ENCODE assay signal across 32 cellular contexts in genomic region chrX:37815366-37815765, GRCh38. TPM values are rescaled to one million over a fixed set of nuclear protein-coding genes. Genes with fewer than 3 reads are reported as not detected.
DNase-seq lines count a peak whose midpoint lies in the region; ATAC-seq, FAIRE-seq and TF ChIP-seq lines count a peak whose summit lies in the region.
"Had no signal": no experiment of that assay in that cellular context is flagged by ENCODE, and none has a peak within 500 bp of the region (broad histone marks: within the 10 kb centered on the region; RNA-seq: fewer than 3 reads in every experiment).

No MANE protein-coding gene starts in this region.

- peak; percentile 71 for FAIRE-seq in GM12891 (lab: Jason Lieb, UNC)
- FAIRE-seq: TTC549 had no signal

- H2AFZ ChIP-seq in OCI-LY7 (ENCODE audit: low read length), result no peak overlapping the region

- CTCF ChIA-PET in OCI-LY7 (lab: Charles Lee; ENCODE audit: unreplicated experiment), result interaction anchor here (0.6 to 1.0 kb wide), 3 partner anchors 9 to 52 kb away, joined by 3 read pairs; no protein-coding TSS in a partner anchor

- TF ChIP-seq CTCF in HL-60 (IDR thresholded peaks at IDR 0.05; ENCODE audit: insufficient read depth, low read length) (no peak), OCI-LY7 (conservative IDR thresholded peaks at IDR 0.05; ENCODE audit: low read length) (no peak), GM20000 (IDR thresholded peaks at IDR 0.05; ENCODE audit: extremely low read depth, missing control alignments) (no peak)

- H3K4me1 ChIP-seq in OCI-LY7 (ENCODE audit: insufficient read depth, low read length, poor library complexity, severe bottlenecking), result peaks cover 84% of the 10 kb centered on the region
- H3K4me1 ChIP-seq: breast epithelium, psoas muscle, uterus had no signal

- intact Hi-C loops in OCI-LY7 (cut with micrococcal nuclease; ENCODE audit: unreplicated experiment), result loop anchor here (5.0 to 10.0 kb wide), 3 partner anchors 33 to 989 kb away; partner anchors contain the start of genes CYBB and MID1IP1

- H3K27ac Mint-ChIP-seq in naive B cell, result peak overlapping the region in 4 of 6 donors; percentile 18 to 97 (median 46)
- H3K27ac Mint-ChIP-seq: activated CD8-positive, alpha-beta T cell treated with anti-CD3 and anti-CD28 coated beads for 36 hours; activated naive CD4-positive, alpha-beta T cell treated with anti-CD3 and anti-CD28 coated beads, Interleukin-2, amount 50 U/mL, for 72 hours; activated T-helper 17 cell treated with anti-CD3 and anti-CD28 coated beads, Interleukin-2, amount 50 U/mL, for 72 hours; CD4-positive, alpha-beta memory T cell; H9; stimulated activated naive CD8-positive, alpha-beta T cell treated with anti-CD3 and anti-CD28 coated beads, Interleukin-15, amount 100 ng/mL, for 72 hours; T-helper 1 cell treated with Interleukin-12 subunit alpha and Interleukin-12 subunit beta and Interleukin-4 antibody, amounts not matched to agents 30 μg/mL and 1 μg/mL, for 36 hours had no signal

- no TSS peak for BruUV-seq in OCI-LY7 (replicated peaks; lab: Mats Ljungman, UMichigan)

- peak overlapping the region; percentile 78 for H3K4me2 ChIP-seq in OCI-LY7 (ENCODE audit: low read length)

- peaks cover 52 to 89% (median 68%) of the 10 kb centered on the region in 3 donors for H3K4me1 Mint-ChIP-seq in naive B cell
- H3K4me1 Mint-ChIP-seq: H9 had no signal

- peaks cover 6 to 9% of the 10 kb centered on the region in 2 donors for H3K36me3 Mint-ChIP-seq in naive B cell
- H3K36me3 Mint-ChIP-seq: activated naive CD4-positive, alpha-beta T cell treated with anti-CD3 and anti-CD28 coated beads, Interleukin-2, amount 50 U/mL, for 72 hours; CD4-positive, alpha-beta memory T cell had no signal

- no peak overlapping the region for H3K4me3 ChIP-seq in HL-60 (replicated peaks; ENCODE audit: insufficient read depth, low read length)
- H3K4me3 ChIP-seq in OCI-LY7 (ENCODE audit: low read depth, low read length, poor library complexity, severe bottlenecking), result no peak overlapping the region
- H3K4me3 ChIP-seq in MG63, result no peak overlapping the region
- H3K4me3 ChIP-seq: breast epithelium, psoas muscle, uterus had no signal

- H3K36me3 ChIP-seq in OCI-LY7 (ENCODE audit: insufficient read depth, low read length) (peaks cover 24% of the 10 kb centered on the region), MG63 (no peaks in the 10 kb centered on the region)
- H3K36me3 ChIP-seq: breast epithelium, uterus had no signal

- DNase-seq in GM12891 (ENCODE audit: insufficient read length, low spot score) (no peak), HL-60 (ENCODE audit: low read depth in 1 of 2, low spot score in 1 of 2) (no peak), OCI-LY7 (ENCODE audit: low spot score) (peak; percentile 14), naive B cell (no peak), GM20000 (ENCODE audit: low spot score) (no peak), MG63 (no peak), HuH-7 (ENCODE audit: low spot score) (no peak)
- DNase-seq: activated CD4-positive, alpha-beta T cell treated with anti-CD3 and anti-CD28 coated beads for 1 hour; activated CD8-positive, alpha-beta T cell treated with anti-CD3 and anti-CD28 coated beads for 36 hours; CD4-positive, alpha-beta memory T cell; DMS153; effector CD4-positive, alpha-beta T cell; H9; islet precursor cell; left ventricle myocardium superior; NCI-H1105; NCI-H187 treated with DMSO at 0.1 percent for 48 hours; NCI-H524; NK-92 treated with Interleukin-12 subunit alpha and Interleukin-12 subunit beta, amount 100 ng/mL, for 24 hours; psoas muscle; RPMI8226; stimulated activated naive CD8-positive, alpha-beta T cell treated with anti-CD3 and anti-CD28 coated beads, Interleukin-15, amount 100 ng/mL, for 72 hours; uterus had no signal

- H3K27me3 Mint-ChIP-seq in naive B cell, result no peaks in the 10 kb centered on the region
- H3K27me3 Mint-ChIP-seq: activated CD8-positive, alpha-beta T cell treated with anti-CD3 and anti-CD28 coated beads for 36 hours; activated T-helper 17 cell treated with anti-CD3 and anti-CD28 coated beads, Interleukin-2, amount 50 U/mL, for 72 hours; CD4-positive, alpha-beta memory T cell; stimulated activated naive CD8-positive, alpha-beta T cell treated with anti-CD3 and anti-CD28 coated beads, Interleukin-15, amount 100 ng/mL, for 72 hours had no signal

- no peaks in the 10 kb centered on the region for H4K20me1 ChIP-seq in OCI-LY7 (ENCODE audit: insufficient read depth, low read length)

- H3K27ac ChIP-seq in HL-60 (replicated peaks), result peak overlapping the region; percentile 33
- peak overlapping the region; percentile 100 for H3K27ac ChIP-seq in OCI-LY7 (ENCODE audit: low read depth, low read length, poor library complexity, severe bottlenecking)
- H3K27ac ChIP-seq: breast epithelium, epithelial cell of prostate, psoas muscle, uterus had no signal

- no peaks in the 10 kb centered on the region for H3K9me2 ChIP-seq in OCI-LY7 (ENCODE audit: insufficient read depth, low read length)

- H3K4me3 Mint-ChIP-seq in naive B cell, result peak overlapping the region in 5 of 8 donors; percentile 42 to 72 (median 59)
- H3K4me3 Mint-ChIP-seq: activated CD8-positive, alpha-beta T cell treated with anti-CD3 and anti-CD28 coated beads for 36 hours; activated T-helper 17 cell treated with anti-CD3 and anti-CD28 coated beads, Interleukin-2, amount 50 U/mL, for 72 hours; CD4-positive, alpha-beta memory T cell; H9; stimulated activated naive CD8-positive, alpha-beta T cell treated with anti-CD3 and anti-CD28 coated beads, Interleukin-15, amount 100 ng/mL, for 72 hours; T-helper 1 cell treated with Interleukin-12 subunit alpha and Interleukin-12 subunit beta and Interleukin-4 antibody, amounts not matched to agents 30 μg/mL and 1 μg/mL, for 36 hours had no signal

- H3K27me3 ChIP-seq in HL-60 (ENCODE audit: insufficient read depth, poor library complexity, severe bottlenecking) (no peaks in the 10 kb centered on the region), MG63 (no peaks in the 10 kb centered on the region)
- H3K27me3 ChIP-seq: uterus had no signal

- H3K9me3 ChIP-seq in OCI-LY7 (ENCODE audit: low read length) (no peaks in the 10 kb centered on the region), MG63 (no peaks in the 10 kb centered on the region)
- H3K9me3 ChIP-seq: breast epithelium, psoas muscle, uterus had no signal

- no peaks in the 10 kb centered on the region; the same call in 1 of the 2 replicates for H3K79me2 ChIP-seq in OCI-LY7 (ENCODE audit: insufficient read depth, low read depth, low read length)

- ATAC-seq in naive B cell (ENCODE audit: low read depth in 2 of 2) (no peak), GM18498 (IDR thresholded peaks at IDR 0.05; ENCODE audit: unreplicated experiment) (no peak)
- ATAC-seq: activated CD8-positive, alpha-beta T cell treated with anti-CD3 and anti-CD28 coated beads for 36 hours; activated naive CD4-positive, alpha-beta T cell treated with anti-CD3 and anti-CD28 coated beads, Interleukin-2, amount 50 U/mL, for 72 hours; activated T-helper 17 cell treated with anti-CD3 and anti-CD28 coated beads, Interleukin-2, amount 50 U/mL, for 72 hours; left ventricle myocardium superior; psoas muscle; stimulated activated naive CD8-positive, alpha-beta T cell treated with anti-CD3 and anti-CD28 coated beads, Interleukin-15, amount 100 ng/mL, for 72 hours had no signal

- TF ChIP-seq POLR2A in GM12891 (IDR thresholded peaks at IDR 0.05; ENCODE audit: low read depth, low read length), result no peak

- H3K9me3 Mint-ChIP-seq in naive B cell, result peaks cover 0 to 5% (median 0%) of the 10 kb centered on the region in 7 donors
- H3K9me3 Mint-ChIP-seq: activated CD8-positive, alpha-beta T cell treated with anti-CD3 and anti-CD28 coated beads for 36 hours; activated naive CD4-positive, alpha-beta T cell treated with anti-CD3 and anti-CD28 coated beads, Interleukin-2, amount 50 U/mL, for 72 hours; activated T-helper 17 cell treated with anti-CD3 and anti-CD28 coated beads, Interleukin-2, amount 50 U/mL, for 72 hours; CD4-positive, alpha-beta memory T cell; stimulated activated naive CD8-positive, alpha-beta T cell treated with anti-CD3 and anti-CD28 coated beads, Interleukin-15, amount 100 ng/mL, for 72 hours; T-helper 1 cell treated with Interleukin-12 subunit alpha and Interleukin-12 subunit beta and Interleukin-4 antibody, amounts not matched to agents 30 μg/mL and 1 μg/mL, for 36 hours had no signal

- POLR2A ChIA-PET in OCI-LY7 (lab: Charles Lee), result interaction anchor here (0.6 to 2.0 kb wide), 13 partner anchors 8 to 64 kb away, joined by 3 to 15 read pairs (median 4); no protein-coding TSS in a partner anchor

TF ChIP-seq in GM12891, 5 proteins besides CTCF, POLR2A, EP300 and RAD21:
- TF ChIP-seq TAF1 (IDR thresholded peaks at IDR 0.05; ENCODE audit: low read depth, low read length) (no peak), PAX5 (IDR thresholded peaks at IDR 0.05; ENCODE audit: insufficient read depth, low read length, severe bottlenecking) (no peak), SPI1 (IDR thresholded peaks at IDR 0.05; ENCODE audit: low read depth, low read length) (peak; percentile 72), POLR2AphosphoS5 (IDR thresholded peaks at IDR 0.05; ENCODE audit: low read depth, low read length) (no peak), POU2F2 (IDR thresholded peaks at IDR 0.05; ENCODE audit: low read depth, low read length) (no peak)

RNA-seq across cellular contexts. Expression of gene DYNLT3, which starts 32.0 kb away (rescaled TPM):
- 7.4 TPM for polyA plus RNA-seq in GM12891 (2012; ENCODE audit: low read depth, missing spikeins)
- total RNA-seq in OCI-LY7 (2014; rRNA removed; shearing (Covaris generic)), result 0.08 and 0.73 TPM in 2 replicates
- 18.6 and 21.8 TPM in 2 replicates for total RNA-seq in OCI-LY7 (2022)
- 10 to 100 TPM; 24.3 to 52.2 (median 32.7) TPM for polyA plus RNA-seq in naive B cell (ENCODE audit: low read depth in 6 of 6)
- total RNA-seq in MG63 (2014; rRNA removed; shearing (Covaris generic); ENCODE audit: low replicate concordance), result 22.4 and 34.2 TPM in 2 replicates
- total RNA-seq: G401 had no signal

RNA-seq across cellular contexts. Expression of gene CYBB, which starts 35.5 kb away (rescaled TPM):
- polyA plus RNA-seq in GM12891 (2012; ENCODE audit: low read depth, missing spikeins), result 24.7 TPM
- total RNA-seq in OCI-LY7 (2014; rRNA removed; shearing (Covaris generic)), result 23.8 and 25.4 TPM in 2 replicates
- total RNA-seq in OCI-LY7 (2022), result 29.8 and 38.3 TPM in 2 replicates
- polyA plus RNA-seq in naive B cell (ENCODE audit: low read depth in 6 of 6), result 100 to 1,000 TPM in 5 of 6 donors, 10 to 100 TPM in 1; 81.2 to 182 (median 161) TPM
- 0.20 TPM in 1 of 2 replicates, not detected in the other for total RNA-seq in MG63 (2014; rRNA removed; shearing (Covaris generic); ENCODE audit: low replicate concordance)
- total RNA-seq: G401, glomerular endothelial cell had no signal

Comparison
In these comparisons a context has a peak if more than half of its experiments do, and no peak if none do; other contexts are left out.
1. RNA of gene CYBB, which starts 35.5 kb away (total RNA-seq): 23.8 to 38.3 TPM in OCI-LY7; 0.20 TPM in MG63; every median in the first group is over 10 times any median in the second.